12 cellular contexts compared by ENCODE assay signal in the genomic region with DNA sequence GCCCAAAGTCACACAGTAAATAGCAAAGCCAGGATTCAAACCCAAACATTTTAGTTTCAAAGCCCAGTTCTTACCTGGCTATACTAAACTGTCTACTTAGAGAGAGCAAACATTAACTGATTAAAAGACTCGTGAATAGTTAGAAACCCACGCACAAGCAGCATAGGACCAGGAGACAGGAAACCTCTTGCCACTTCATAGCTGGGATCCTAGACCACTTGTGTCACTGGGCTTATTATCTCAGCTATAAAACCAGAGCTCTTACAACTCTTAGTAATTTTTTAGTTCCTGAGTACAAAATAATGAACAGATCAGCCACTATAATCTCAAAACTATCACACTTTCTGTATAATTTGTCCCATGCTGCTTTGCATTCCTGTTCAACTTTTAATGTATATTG. TPM values are rescaled to one million over a fixed set of nuclear protein-coding genes. Genes with fewer than 3 reads are reported as not detected.
DNase-seq lines count a peak whose midpoint lies in the region; ATAC-seq and TF ChIP-seq lines count a peak whose summit lies in the region.
"Had no signal": no experiment of that assay in that cellular context is flagged by ENCODE, and none has a peak within 500 bp of the region (broad histone marks: within the 10 kb centered on the region; RNA-seq: fewer than 3 reads in every experiment).

No MANE protein-coding gene starts in this region.

- H3K9me3 Mint-ChIP-seq in MCF 10A (ENCODE audit: unreplicated experiment): no peaks in the 10 kb centered on the region

- no peaks in the 10 kb centered on the region for H4K20me1 ChIP-seq in mammary epithelial cell (ENCODE audit: insufficient read depth, low read length)

- POLR2A ChIA-PET in MCF 10A (lab: Yijun Ruan, JAX): interaction anchor here (0.7 to 5.5 kb wide), 11 partner anchors 9 to 209 kb away, joined by 3 to 55 read pairs (median 3); partner anchors contain the start of genes ANXA4 and NFU1

- peaks cover 4% of the 10 kb centered on the region for H3K36me3 Mint-ChIP-seq in MCF 10A (ENCODE audit: insufficient read depth, unreplicated experiment)

- no peak for DNase-seq in MCF 10A (ENCODE audit: unreplicated experiment)
- no peak for DNase-seq in mammary epithelial cell
- DNase-seq in T follicular helper cell (ENCODE audit: low read depth): peak; percentile 35
- DNase-seq in dorsolateral prefrontal cortex: no peak
- DNase-seq in tibial artery: no peak
- DNase-seq in NCI-H1436 (lab: John Stamatoyannopoulos, UW): no peak
- DNase-seq in NCI-H82 treated with DMSO at 0.1 percent for 48 hours (lab: John Stamatoyannopoulos, UW; ENCODE audit: unreplicated experiment): no peak
- DNase-seq: activated CD4-positive, alpha-beta T cell treated with anti-CD3 and anti-CD28 coated beads for 4 hours; NCI-H1048; NCI-H524 treated with DMSO at 0.1 percent for 48 hours; upper lobe of left lung had no signal

- TF ChIP-seq CTCF in MCF 10A (IDR thresholded peaks at IDR 0.05; ENCODE audit: unreplicated experiment) (no peak), mammary epithelial cell (conservative IDR thresholded peaks at IDR 0.05 in 1 of 2, IDR thresholded peaks at IDR 0.05 in 1 of 2; ENCODE audit: extremely low read depth in 1 of 2, insufficient read depth in 1 of 2, low read depth in 1 of 2, low read length in 2 of 2) (no peak), dorsolateral prefrontal cortex (IDR thresholded peaks at IDR 0.05 in 54 of 56, conservative IDR thresholded peaks at IDR 0.05 in 2 of 56; ENCODE audit: low read depth in 1 of 56, partially characterized antibody in 56 of 56) (no peak), tibial artery (IDR thresholded peaks at IDR 0.05) (no peak)

- no peaks in the 10 kb centered on the region for H3K27me3 Mint-ChIP-seq in MCF 10A (ENCODE audit: insufficient read depth, unreplicated experiment)

- H3K4me2 ChIP-seq in mammary epithelial cell (ENCODE audit: insufficient read depth, low read depth, low read length): no peak overlapping the region

- BruUV-seq in MCF 10A (replicated peaks; lab: Mats Ljungman, UMichigan): no TSS peak
- BruUV-seq in mammary epithelial cell (replicated peaks; lab: Mats Ljungman, UMichigan): no TSS peak

- dilution Hi-C loops in mammary epithelial cell (cut with HindIII; ENCODE audit: low sequenced_read_pairs): no loop called here

- ATAC-seq in GM18873 (IDR thresholded peaks at IDR 0.05; ENCODE audit: low FRiP score, unreplicated experiment): no peak

- peak overlapping the region; percentile 74 for H3K27ac Mint-ChIP-seq in MCF 10A (ENCODE audit: low read depth, unreplicated experiment)

- H3K36me3 ChIP-seq in mammary epithelial cell (ENCODE audit: insufficient read depth, low read length): no peaks in the 10 kb centered on the region
- no peaks in the 10 kb centered on the region for H3K36me3 ChIP-seq in tibial artery
- H3K36me3 ChIP-seq: upper lobe of left lung had no signal

- 0% methylated on average over 2 of the region's 2 CpGs for WGBS in mammary epithelial cell (ENCODE audit: low coverage, missing lambda C conversion rate)

- intact Hi-C loops in MCF 10A (cut with micrococcal nuclease): no loop called here
- intact Hi-C loops in mammary epithelial cell (cut with micrococcal nuclease): loop anchor here (10.0 kb wide), 1 partner anchor 261 kb away; the partner anchor contains the start of gene GFPT1
- intact Hi-C loops in dorsolateral prefrontal cortex (cut with DNase I): loop anchor here in 1 of 2 donors (10.0 kb wide), 1 partner anchor 261 kb away; the partner anchor contains the start of gene GFPT1
- intact Hi-C loops in tibial artery (cut with DNase I; ENCODE audit: low total_unique reads): no loop called here

- H3K4me3 ChIP-seq in mammary epithelial cell (replicated peaks in 1 of 3; ENCODE audit: insufficient read depth in 1 of 3, low read depth in 2 of 3, low read length in 3 of 3): no peak overlapping the region
- peak overlapping the region in 2 of 59 donors; percentile 95 to 99 for H3K4me3 ChIP-seq in dorsolateral prefrontal cortex
- H3K4me3 ChIP-seq in tibial artery: no peak overlapping the region

- H3K4me3 Mint-ChIP-seq in MCF 10A (ENCODE audit: unreplicated experiment): no peak overlapping the region

- H3K27me3 ChIP-seq in mammary epithelial cell (ENCODE audit: insufficient read depth, low read length) (no peaks in the 10 kb centered on the region), dorsolateral prefrontal cortex (no peaks in the 10 kb centered on the region), tibial artery (no peaks in the 10 kb centered on the region)
- H3K27me3 ChIP-seq: upper lobe of left lung had no signal

- no peak overlapping the region for H2AFZ ChIP-seq in mammary epithelial cell (ENCODE audit: low read depth, low read length)

- H3K9me3 ChIP-seq in mammary epithelial cell (replicated peaks; ENCODE audit: insufficient read depth, low read length) (no peaks in the 10 kb centered on the region), tibial artery (no peaks in the 10 kb centered on the region)
- H3K9me3 ChIP-seq: upper lobe of left lung had no signal

- peaks cover 40% of the 10 kb centered on the region for H3K4me1 ChIP-seq in mammary epithelial cell (ENCODE audit: insufficient read depth, low read length)
- peaks cover 0 to 23% (median 17%) of the 10 kb centered on the region in 4 donors for H3K4me1 ChIP-seq in tibial artery

- peaks cover 36% of the 10 kb centered on the region for H3K79me2 ChIP-seq in mammary epithelial cell (ENCODE audit: insufficient read depth, low read length)

- H3K27ac ChIP-seq in mammary epithelial cell (ENCODE audit: insufficient read depth, low read depth, low read length) (no peak overlapping the region), dorsolateral prefrontal cortex (peak overlapping the region in 41 of 59 donors; percentile 4 to 100 (median 98)), tibial artery (peak overlapping the region; percentile 94 to 98)

- H3K9ac ChIP-seq in mammary epithelial cell (ENCODE audit: insufficient read depth, low read length): no peak overlapping the region

- CTCF ChIA-PET in MCF 10A (lab: Yijun Ruan, JAX) (interaction anchor here (1.3 to 2.6 kb wide), 4 partner anchors 12 to 81 kb away, joined by 5 to 9 read pairs (median 6); no protein-coding TSS in a partner anchor), mammary epithelial cell (lab: Charles Lee; ENCODE audit: low non-redundant PET) (interaction anchor here (0.6 kb wide), 1 partner anchor 1686 kb away, joined by 5 read pairs; the partner anchor contains the start of gene ZNF638)

- H3K4me1 Mint-ChIP-seq in MCF 10A (ENCODE audit: insufficient read depth, unreplicated experiment): peaks cover 29% of the 10 kb centered on the region

- in situ Hi-C loops in mammary epithelial cell (cut with MboI; ENCODE audit: low sequenced_read_pairs in 2 of 2): no loop called here

RNA-seq across cellular contexts. Expression of gene AAK1, which starts 2.4 kb away (rescaled TPM):
- 75.8 and 108 TPM in 2 replicates for total RNA-seq in MCF 10A (2022)
- 10 to 100 TPM; 86.2 to 97.0 TPM for total RNA-seq in mammary epithelial cell
- polyA plus RNA-seq in mammary epithelial cell: 27.9 TPM
- polyA minus RNA-seq in mammary epithelial cell: 137 TPM
- total RNA-seq in dorsolateral prefrontal cortex: 100 to 1,000 TPM in 119 of 120 experiments, 10 to 100 TPM in 1; 97.4 to 260 (median 192) TPM
